Comparison of ENCODE assay signal across 8 cellular contexts in genomic region chr3:123258811-123259420, GRCh38. TPM values are rescaled to one million over a fixed set of nuclear protein-coding genes. Genes with fewer than 3 reads are reported as not detected.
DNase-seq lines count a peak whose midpoint lies in the region; ATAC-seq and TF ChIP-seq lines count a peak whose summit lies in the region.

No MANE protein-coding gene starts in this region.

- CTCF ChIA-PET in HEK293 (lab: Yijun Ruan, JAX) = interaction anchor here (0.6 to 1.6 kb wide), 6 partner anchors 15 to 851 kb away, joined by 3 to 6 read pairs (median 3); no protein-coding TSS in a partner anchor

- H3K27me3 ChIP-seq in CD4-positive, CD25-positive, alpha-beta regulatory T cell (ENCODE audit: control insufficient read depth, insufficient read depth, low read length) = no peaks in the 10 kb centered on the region

- H3K4me3 ChIP-seq in CD4-positive, CD25-positive, alpha-beta regulatory T cell (ENCODE audit: low read depth, low read length) = no peak overlapping the region
- H3K4me3 ChIP-seq in HEK293 (ENCODE audit: low read depth, low read length) (no peak overlapping the region), choroid plexus epithelial cell (ENCODE audit: low read depth, low read length) (no peak overlapping the region)

- peaks cover 16% of the 10 kb centered on the region for H3K36me3 Mint-ChIP-seq in CD4-positive, CD25-positive, alpha-beta regulatory T cell
- peaks cover 2% of the 10 kb centered on the region for H3K36me3 Mint-ChIP-seq in mesothelial cell of epicardium

- TF ChIP-seq CTCF in HEK293 (tag by site-specific recombination; IDR thresholded peaks at IDR 0.05) (peak; percentile 24; the same call in 1 of the 2 replicates), choroid plexus epithelial cell (conservative IDR thresholded peaks at IDR 0.05; ENCODE audit: low read depth, low read length) (peak; percentile 62), mesothelial cell of epicardium (IDR thresholded peaks at IDR 0.05; ENCODE audit: unreplicated experiment) (peak; percentile 29)

- H3K9me3 ChIP-seq in CD4-positive, CD25-positive, alpha-beta regulatory T cell (ENCODE audit: control insufficient read depth in 2 of 2, low read length in 2 of 2) = no peaks in the 10 kb centered on the region
- no peaks in the 10 kb centered on the region for H3K9me3 ChIP-seq in HEK293 (ENCODE audit: control insufficient read depth, insufficient read depth, low read depth, low read length)

- peak; percentile 47 to 54 for ATAC-seq in CD4-positive, CD25-positive, alpha-beta regulatory T cell (ENCODE audit: low read depth in 2 of 2)
- ATAC-seq in GM21723 (IDR thresholded peaks at IDR 0.05; ENCODE audit: unreplicated experiment) (no peak), GM18868 (IDR thresholded peaks at IDR 0.05; ENCODE audit: unreplicated experiment) (no peak)

- no peaks in the 10 kb centered on the region for H3K4me1 ChIP-seq in CD4-positive, CD25-positive, alpha-beta regulatory T cell (ENCODE audit: control insufficient read depth, insufficient read depth, low read length, poor library complexity, severe bottlenecking)
- H3K4me1 ChIP-seq in HEK293 (ENCODE audit: control insufficient read depth, insufficient read depth, low read length) = peaks cover 2% of the 10 kb centered on the region; the same call in 1 of the 2 replicates

- H3K27ac ChIP-seq in CD4-positive, CD25-positive, alpha-beta regulatory T cell (ENCODE audit: insufficient read depth, low read length, poor library complexity, severe bottlenecking) = no peak overlapping the region
- H3K27ac ChIP-seq in HEK293 (ENCODE audit: extremely low read depth, low read depth, low read length) = no peak overlapping the region

- H3K36me3 ChIP-seq in CD4-positive, CD25-positive, alpha-beta regulatory T cell (ENCODE audit: control insufficient read depth, insufficient read depth, low read length) = peaks cover 7% of the 10 kb centered on the region
- H3K36me3 ChIP-seq in HEK293 (ENCODE audit: control insufficient read depth in 2 of 2, insufficient read depth in 1 of 2, low read length in 2 of 2) = peaks cover 0 to 9% of the 10 kb centered on the region in 2 experiments; a peak in 1 of 3 replicates

- POLR2A ChIA-PET in HEK293 (lab: Yijun Ruan, JAX) = no interaction called here

- DNase-seq in CD4-positive, CD25-positive, alpha-beta regulatory T cell = peak in 2 of 3 donors; percentile 18 to 71
- peak; percentile 32 for DNase-seq in NCI-H82 treated with DMSO at 0.1 percent for 48 hours (lab: John Stamatoyannopoulos, UW; ENCODE audit: unreplicated experiment)
- peak; percentile 86 for DNase-seq in choroid plexus epithelial cell (ENCODE audit: low read depth)
- DNase-seq in mesothelial cell of epicardium (ENCODE audit: low spot score in 2 of 2, unreplicated experiment in 2 of 2) = no peak
- no peak for DNase-seq in OCI-M2 (lab: John Stamatoyannopoulos, UW; ENCODE audit: unreplicated experiment)

- H3K9me3 Mint-ChIP-seq in CD4-positive, CD25-positive, alpha-beta regulatory T cell = peaks cover 0 to 1% (median 0%) of the 10 kb centered on the region in 7 donors
- H3K9me3 Mint-ChIP-seq in mesothelial cell of epicardium = no peaks in the 10 kb centered on the region

- peaks cover 4 to 17% (median 10%) of the 10 kb centered on the region in 4 donors for H3K4me1 Mint-ChIP-seq in CD4-positive, CD25-positive, alpha-beta regulatory T cell
- peaks cover 6% of the 10 kb centered on the region for H3K4me1 Mint-ChIP-seq in mesothelial cell of epicardium

- H3K27me3 Mint-ChIP-seq in CD4-positive, CD25-positive, alpha-beta regulatory T cell = no peaks in the 10 kb centered on the region
- no peaks in the 10 kb centered on the region for H3K27me3 Mint-ChIP-seq in mesothelial cell of epicardium (ENCODE audit: low read depth)

- peak overlapping the region in 1 of 4 donors; percentile 0 for H3K4me3 Mint-ChIP-seq in CD4-positive, CD25-positive, alpha-beta regulatory T cell
- no peak overlapping the region for H3K4me3 Mint-ChIP-seq in mesothelial cell of epicardium

- H3K27ac Mint-ChIP-seq in CD4-positive, CD25-positive, alpha-beta regulatory T cell = peak overlapping the region in 1 of 3 donors; percentile 49
- H3K27ac Mint-ChIP-seq in mesothelial cell of epicardium = peak overlapping the region; percentile 76

TF ChIP-seq in HEK293, 187 proteins besides CTCF, POLR2A, EP300 and RAD21 (continues in another document):
- TF ChIP-seq ZNF362 (tag by site-specific recombination; IDR thresholded peaks at IDR 0.05) = 0 out of 2 replicates have a peak, but pooled peaks have one; percentile 49
- TF ChIP-seq GLIS1 (tag by site-specific recombination; IDR thresholded peaks at IDR 0.05) = peak; percentile 21; the same call in 1 of the 2 replicates
- no peak for TF ChIP-seq ZNF514 (tag by site-specific recombination; IDR thresholded peaks at IDR 0.05)
- TF ChIP-seq ZNF660 (tag by site-specific recombination; IDR thresholded peaks at IDR 0.05) = peak; percentile 34; the same call in 1 of the 2 replicates
- no peak for TF ChIP-seq ZNF585B (tag by site-specific recombination; IDR thresholded peaks at IDR 0.05)
- no peak for TF ChIP-seq ATF2 (tag by site-specific recombination; IDR thresholded peaks at IDR 0.05; ENCODE audit: low read depth)
- no peak for TF ChIP-seq ZNF692 (tag by site-specific recombination; IDR thresholded peaks at IDR 0.05)
- no peak for TF ChIP-seq ZSCAN30 (tag by site-specific recombination; IDR thresholded peaks at IDR 0.05)
- no peak for TF ChIP-seq ZNF777 (tag by site-specific recombination; IDR thresholded peaks at IDR 0.05; ENCODE audit: borderline replicate concordance)
- TF ChIP-seq SP3 (tag by site-specific recombination; IDR thresholded peaks at IDR 0.05) = no peak
- no peak for TF ChIP-seq ZBTB49 (tag by site-specific recombination; IDR thresholded peaks at IDR 0.05; ENCODE audit: low read depth)
- no peak for TF ChIP-seq ZNF202 (tag by site-specific recombination; IDR thresholded peaks at IDR 0.05; ENCODE audit: borderline replicate concordance)
- TF ChIP-seq ZNF768 (tag by site-specific recombination; IDR thresholded peaks at IDR 0.05) = peak; percentile 71
- TF ChIP-seq MZF1 (tag by site-specific recombination; IDR thresholded peaks at IDR 0.05; ENCODE audit: borderline replicate concordance) = no peak
- TF ChIP-seq HOXC10 (CRISPR knock-in tag; IDR thresholded peaks at IDR 0.05) = no peak
- no peak for TF ChIP-seq ZNF366 (tag by site-specific recombination; conservative IDR thresholded peaks at IDR 0.05)

RNA-seq across cellular contexts. Expression of gene SEC22A, which starts 57.2 kb away (rescaled TPM):
- total RNA-seq in CD4-positive, CD25-positive, alpha-beta regulatory T cell = 22.9 TPM
- 10 to 100 TPM; 14.9 to 23.1 (median 18.7) TPM for polyA plus RNA-seq in CD4-positive, CD25-positive, alpha-beta regulatory T cell
- 16.3 to 18.4 TPM (median 17.8 TPM) in 3 replicates for total RNA-seq in mesothelial cell of epicardium

Comparison
In these comparisons a context has a peak if more than half of its experiments do, and no peak if none do; other contexts are left out.
1. ATAC-seq: peak in CD4-positive, CD25-positive, alpha-beta regulatory T cell (2 of 2); none in GM21723 (single experiment) and GM18868 (single experiment).
2. DNase-seq: peak in CD4-positive, CD25-positive, alpha-beta regulatory T cell (2 of 3), NCI-H82 treated with DMSO at 0.1 percent for 48 hours (single experiment) and choroid plexus epithelial cell (single experiment); none in mesothelial cell of epicardium (0 of 2) and OCI-M2 (single experiment).
3. Peak in every context shown above with its lines, with median percentiles within 50 percentile points of each other: CTCF ChIP-seq.